Comparison of ENCODE assay signal across 9 cellular contexts in the genomic region with DNA sequence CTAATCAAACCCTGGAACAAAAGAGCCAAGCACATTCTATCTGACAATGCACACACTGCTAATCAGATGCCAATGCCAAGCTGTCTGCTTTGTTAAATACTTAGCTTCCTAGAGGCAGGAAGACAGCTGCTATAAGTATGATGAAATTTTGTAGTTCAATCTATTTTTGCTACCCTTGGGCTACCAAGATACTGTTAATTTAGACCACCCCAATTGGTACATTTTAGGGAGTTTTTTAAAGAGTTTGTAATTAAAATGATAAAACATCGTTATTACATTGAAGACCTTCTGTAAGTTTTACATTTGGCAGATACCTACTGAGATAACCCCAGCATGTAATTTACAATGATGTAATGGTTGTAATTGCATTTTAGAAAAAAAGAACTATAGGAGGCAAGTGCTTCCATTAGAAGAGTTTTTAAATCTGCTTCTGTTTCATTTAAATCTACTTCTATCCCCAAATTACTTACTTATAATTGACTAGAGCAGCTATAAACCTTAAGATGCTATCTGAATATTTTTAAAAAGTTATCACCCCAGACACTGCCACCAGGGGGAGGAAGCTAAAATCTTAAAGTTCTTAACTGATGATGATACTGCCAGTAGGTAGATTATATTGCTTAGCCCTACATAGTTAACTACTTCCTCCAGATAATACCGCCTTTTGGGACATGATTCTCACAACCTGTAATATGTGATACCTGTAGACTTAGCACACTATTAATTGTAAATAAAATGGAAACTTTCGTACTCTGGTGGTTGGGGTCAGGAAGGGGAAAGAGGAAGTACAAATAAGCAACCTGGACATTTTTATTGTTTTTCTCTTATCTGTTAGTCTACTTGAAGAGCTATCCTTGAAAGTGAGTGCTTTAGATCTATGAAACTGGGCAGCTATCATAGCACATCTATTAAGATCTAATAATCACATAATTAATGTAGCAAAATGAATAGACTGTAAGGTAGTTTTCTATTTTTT.
A peak's percentile ranks its signal among the peaks of the same experiment; 100 is the strongest.
DNase-seq lines count a peak whose midpoint lies in the region; ATAC-seq and TF ChIP-seq lines count a peak whose summit lies in the region.
"Had no signal": no experiment of that assay in that cellular context is flagged by ENCODE, and none has a peak within 500 bp of the region (broad histone marks: within the 10 kb centered on the region; RNA-seq: fewer than 3 reads in every experiment).

No MANE protein-coding gene starts in this region.

- H3K27ac ChIP-seq in left ventricle myocardium inferior (replicated peaks) (no peak overlapping the region), upper lobe of right lung (no peak overlapping the region)

- H3K4me1 Mint-ChIP-seq in activated T-helper 1 cell treated with anti-CD3 and anti-CD28 coated beads, Interleukin-12 subunit alpha, Interleukin-12 subunit beta, Interleukin-2, Interleukin-4 antibody, amounts not matched to agents 30 ng/mL and 10 ng/mL and 1 ng/mL, durations not matched to agents 14 hours and 24 hours and 36 hours (ENCODE audit: low read depth), result peaks cover 9% of the 10 kb centered on the region

- no peak overlapping the region for H3K27ac Mint-ChIP-seq in activated T-helper 1 cell treated with anti-CD3 and anti-CD28 coated beads, Interleukin-12 subunit alpha, Interleukin-12 subunit beta, Interleukin-2, Interleukin-4 antibody, amounts not matched to agents 30 ng/mL and 10 ng/mL and 1 ng/mL, durations not matched to agents 14 hours and 24 hours and 36 hours
- H3K27ac Mint-ChIP-seq: dendritic cell treated with granulocyte-macrophage colony-stimulating factor and Interleukin-4, amounts not matched to agents 40 ng/mL and 50 ng/mL, for 4 days had no signal

- ATAC-seq in Right ventricle myocardium inferior, result no peak
- no peak for ATAC-seq in upper lobe of right lung
- ATAC-seq in GM18873 (IDR thresholded peaks at IDR 0.05; ENCODE audit: low FRiP score, unreplicated experiment), result no peak
- no peak for ATAC-seq in HG03378 (IDR thresholded peaks at IDR 0.05; ENCODE audit: unreplicated experiment)

- no peak overlapping the region for H3K4me3 ChIP-seq in left ventricle myocardium inferior
- no peak overlapping the region for H3K4me3 ChIP-seq in upper lobe of right lung

- peaks cover 3% of the 10 kb centered on the region for H3K36me3 Mint-ChIP-seq in activated T-helper 1 cell treated with anti-CD3 and anti-CD28 coated beads, Interleukin-12 subunit alpha, Interleukin-12 subunit beta, Interleukin-2, Interleukin-4 antibody, amounts not matched to agents 30 ng/mL and 10 ng/mL and 1 ng/mL, durations not matched to agents 14 hours and 24 hours and 36 hours (ENCODE audit: low read depth)

- no peak overlapping the region for H3K4me3 Mint-ChIP-seq in activated T-helper 1 cell treated with anti-CD3 and anti-CD28 coated beads, Interleukin-12 subunit alpha, Interleukin-12 subunit beta, Interleukin-2, Interleukin-4 antibody, amounts not matched to agents 30 ng/mL and 10 ng/mL and 1 ng/mL, durations not matched to agents 14 hours and 24 hours and 36 hours
- H3K4me3 Mint-ChIP-seq: dendritic cell treated with granulocyte-macrophage colony-stimulating factor and Interleukin-4, amounts not matched to agents 40 ng/mL and 50 ng/mL, for 4 days had no signal

- intact Hi-C loops in left ventricle myocardium inferior (cut with micrococcal nuclease), result no loop called here
- intact Hi-C loops in Right ventricle myocardium inferior (cut with DNase I), result no loop called here
- intact Hi-C loops in activated T-helper 1 cell treated with anti-CD3 and anti-CD28 coated beads, Interleukin-12 subunit alpha, Interleukin-12 subunit beta, Interleukin-2, Interleukin-4 antibody, amounts not matched to agents 30 ng/mL and 10 ng/mL and 1 ng/mL, durations not matched to agents 14 hours and 24 hours and 36 hours (cut with micrococcal nuclease), result loop anchor here (2.0 to 10.0 kb wide), 2 partner anchors 603 to 685 kb away; a partner anchor contains a TSS
- intact Hi-C loops in upper lobe of right lung (cut with DNase I), result no loop called here

- DNase-seq in left ventricle myocardium inferior (no peak), Right ventricle myocardium inferior (ENCODE audit: missing footprints) (no peak), NCI-H2227 (lab: John Stamatoyannopoulos, UW; ENCODE audit: unreplicated experiment) (peak; percentile 26), kidney tubule cell (ENCODE audit: low spot score) (peak; percentile 18), upper lobe of right lung (no peak)
- DNase-seq in activated T-helper 1 cell treated with anti-CD3 and anti-CD28 coated beads, Interleukin-12 subunit alpha, Interleukin-12 subunit beta, Interleukin-2, Interleukin-4 antibody, amounts not matched to agents 30 ng/mL and 10 ng/mL and 1 ng/mL, durations not matched to agents 14 hours and 24 hours and 36 hours (ENCODE audit: low spot score), result peak; percentile 2

- H3K36me3 ChIP-seq in left ventricle myocardium inferior, result no peaks in the 10 kb centered on the region
- no peaks in the 10 kb centered on the region for H3K36me3 ChIP-seq in upper lobe of right lung

- H3K9me3 ChIP-seq in left ventricle myocardium inferior (replicated peaks) (no peaks in the 10 kb centered on the region), upper lobe of right lung (no peaks in the 10 kb centered on the region)

- H3K4me1 ChIP-seq in left ventricle myocardium inferior, result peaks cover 20% of the 10 kb centered on the region
- H3K4me1 ChIP-seq in upper lobe of right lung, result peaks cover 8% of the 10 kb centered on the region

- no peaks in the 10 kb centered on the region for H3K27me3 Mint-ChIP-seq in activated T-helper 1 cell treated with anti-CD3 and anti-CD28 coated beads, Interleukin-12 subunit alpha, Interleukin-12 subunit beta, Interleukin-2, Interleukin-4 antibody, amounts not matched to agents 30 ng/mL and 10 ng/mL and 1 ng/mL, durations not matched to agents 14 hours and 24 hours and 36 hours (ENCODE audit: insufficient read depth)
- H3K27me3 Mint-ChIP-seq: dendritic cell treated with granulocyte-macrophage colony-stimulating factor and Interleukin-4, amounts not matched to agents 40 ng/mL and 50 ng/mL, for 4 days had no signal

- H3K9me3 Mint-ChIP-seq in activated T-helper 1 cell treated with anti-CD3 and anti-CD28 coated beads, Interleukin-12 subunit alpha, Interleukin-12 subunit beta, Interleukin-2, Interleukin-4 antibody, amounts not matched to agents 30 ng/mL and 10 ng/mL and 1 ng/mL, durations not matched to agents 14 hours and 24 hours and 36 hours, result no peaks in the 10 kb centered on the region
- H3K9me3 Mint-ChIP-seq: dendritic cell treated with granulocyte-macrophage colony-stimulating factor and Interleukin-4, amounts not matched to agents 40 ng/mL and 50 ng/mL, for 4 days had no signal

- no peaks in the 10 kb centered on the region for H3K27me3 ChIP-seq in left ventricle myocardium inferior (ENCODE audit: low read depth)
- no peaks in the 10 kb centered on the region for H3K27me3 ChIP-seq in upper lobe of right lung

- TF ChIP-seq CTCF in left ventricle myocardium inferior (IDR thresholded peaks at IDR 0.05; ENCODE audit: borderline replicate concordance) (peak; percentile 52), upper lobe of right lung (IDR thresholded peaks at IDR 0.05) (peak; percentile 49)

Comparison
In these comparisons a context has a peak if more than half of its experiments do, and no peak if none do; other contexts are left out.
1. DNase-seq: peak in NCI-H2227 (single experiment), activated T-helper 1 cell treated with anti-CD3 and anti-CD28 coated beads, Interleukin-12 subunit alpha, Interleukin-12 subunit beta, Interleukin-2, Interleukin-4 antibody, amounts not matched to agents 30 ng/mL and 10 ng/mL and 1 ng/mL, durations not matched to agents 14 hours and 24 hours and 36 hours (single experiment) and kidney tubule cell (single experiment); none in left ventricle myocardium inferior (single experiment), Right ventricle myocardium inferior (single experiment) and upper lobe of right lung (single experiment).